Comparison of ENCODE assay signal across 11 cellular contexts in genomic region chr10:97336942-97337719, GRCh38. TPM values are rescaled to one million over a fixed set of nuclear protein-coding genes. Genes with fewer than 3 reads are reported as not detected.
DNase-seq lines count a peak whose midpoint lies in the region; ATAC-seq and TF ChIP-seq lines count a peak whose summit lies in the region.
"Had no signal": no experiment of that assay in that cellular context is flagged by ENCODE, and none has a peak within 500 bp of the region (broad histone marks: within the 10 kb centered on the region; RNA-seq: fewer than 3 reads in every experiment).

No MANE protein-coding gene starts in this region.

- H3K9me3 Mint-ChIP-seq in WTC11, result no peaks in the 10 kb centered on the region

- H3K4me1 ChIP-seq in thyroid gland, result peaks cover 16 to 27% of the 10 kb centered on the region in 2 donors

- no peaks in the 10 kb centered on the region for H3K9me3 ChIP-seq in thyroid gland
- H3K9me3 ChIP-seq: testis had no signal

- H3K27ac Mint-ChIP-seq in WTC11, result peak overlapping the region; percentile 92

- H3K27ac ChIP-seq in thyroid gland, result peak overlapping the region in 1 of 3 donors; percentile 25
- H3K27ac ChIP-seq: testis had no signal

- no peak for TF ChIP-seq CTCF in WTC11 (IDR thresholded peaks at IDR 0.05)
- TF ChIP-seq CTCF in thyroid gland (IDR thresholded peaks at IDR 0.05), result no peak

- no peak for TF ChIP-seq POLR2A in thyroid gland (IDR thresholded peaks at IDR 0.05)

- DNase-seq in NCI-H1105 treated with DMSO at 0.1 percent for 48 hours (lab: John Stamatoyannopoulos, UW) (peak; percentile 24), NCI-H1105 (lab: John Stamatoyannopoulos, UW) (no peak), WTC11 (ENCODE audit: low spot score) (peak; percentile 64), islet precursor cell (peak; percentile 87), thyroid gland (peak; percentile 64 to 72), NCI-H446 (lab: John Stamatoyannopoulos, UW) (no peak)
- DNase-seq: ACHN, activated T-cell treated with anti-CD3 and anti-CD28 coated beads for 4 hours, testis had no signal

- intact Hi-C loops in thyroid gland (cut with DNase I), result loop anchor here (10.0 kb wide), 1 partner anchor 52 kb away; no protein-coding TSS in a partner anchor

- no peaks in the 10 kb centered on the region for H3K36me3 ChIP-seq in thyroid gland

- H3K36me3 Mint-ChIP-seq in WTC11, result no peaks in the 10 kb centered on the region

- H3K27me3 Mint-ChIP-seq in WTC11 (ENCODE audit: low read depth), result no peaks in the 10 kb centered on the region

- POLR2A ChIA-PET in WTC11 (lab: Charles Lee), result interaction anchor here (1.1 kb wide), 1 partner anchor 45 kb away, joined by 3 read pairs; the partner anchor contains the start of gene ARHGAP19

- H3K27me3 ChIP-seq in thyroid gland, result no peaks in the 10 kb centered on the region
- H3K27me3 ChIP-seq: testis had no signal

- WGBS in thyroid gland, 2 donors, result 5 to 15% methylated on average over 6 to 9 of the region's 9 CpGs

- ATAC-seq in WTC11, result peak; percentile 62
- ATAC-seq in GM21367 (IDR thresholded peaks at IDR 0.05; ENCODE audit: unreplicated experiment), result no peak
- ATAC-seq in HG02852 (IDR thresholded peaks at IDR 0.05; ENCODE audit: unreplicated experiment), result no peak

- CTCF ChIA-PET in WTC11 (lab: Charles Lee), result interaction anchor here (0.6 to 1.0 kb wide), 3 partner anchors 9 to 58 kb away, joined by 3 to 5 read pairs (median 4); no protein-coding TSS in a partner anchor

- peaks cover 48% of the 10 kb centered on the region for H3K4me1 Mint-ChIP-seq in WTC11

- no peak overlapping the region for H3K4me3 ChIP-seq in thyroid gland (replicated peaks in 1 of 3)
- H3K4me3 ChIP-seq: testis had no signal

- H3K4me3 Mint-ChIP-seq in WTC11, result peak overlapping the region; percentile 60

TF ChIP-seq in WTC11, 78 proteins besides CTCF, POLR2A, EP300 and RAD21:
- TF ChIP-seq FOXJ3 (CRISPR knock-in tag; IDR thresholded peaks at IDR 0.05; ENCODE audit: borderline replicate concordance) (peak; percentile 68; the same call in 1 of the 2 replicates), SMAD3 (CRISPR knock-in tag; IDR thresholded peaks at IDR 0.05; ENCODE audit: borderline replicate concordance) (0 out of 2 replicates have a peak, but pooled peaks have one; percentile 30), FOXK1 (CRISPR knock-in tag; IDR thresholded peaks at IDR 0.05) (peak; percentile 72), CDX4 (CRISPR knock-in tag; IDR thresholded peaks at IDR 0.05; ENCODE audit: borderline replicate concordance) (no peak), FOXP4 (CRISPR knock-in tag; IDR thresholded peaks at IDR 0.05) (peak; percentile 96), ZBTB43 (CRISPR knock-in tag; IDR thresholded peaks at IDR 0.05) (peak; percentile 55; the same call in 1 of the 2 replicates), CREM (CRISPR knock-in tag; IDR thresholded peaks at IDR 0.05) (peak; percentile 6; the same call in 1 of the 2 replicates), TEAD1 (CRISPR knock-in tag; IDR thresholded peaks at IDR 0.05) (peak; percentile 57), AR (CRISPR knock-in tag; IDR thresholded peaks at IDR 0.05) (no peak), SP1 (CRISPR knock-in tag; conservative IDR thresholded peaks at IDR 0.05) (peak; percentile 56; the same call in 1 of the 2 replicates), ETV6 (CRISPR knock-in tag; IDR thresholded peaks at IDR 0.05) (0 out of 2 replicates have a peak, but pooled peaks have one; percentile 46), ZNF423 (CRISPR knock-in tag; IDR thresholded peaks at IDR 0.05) (peak; percentile 82), NFATC4 (CRISPR knock-in tag; IDR thresholded peaks at IDR 0.05) (no peak), NFE2L1 (CRISPR knock-in tag; IDR thresholded peaks at IDR 0.05) (no peak)

RNA-seq across cellular contexts. Expression of gene FRAT2, which starts 2.6 kb away (rescaled TPM):
- total RNA-seq in WTC11 (2021) (48.2 to 53.5 TPM (median 50.8 TPM) in 3 replicates), thyroid gland (10 to 100 TPM; 19.5 to 23.2 (median 21.8) TPM)

RNA-seq across cellular contexts. Expression of gene FRAT1, which starts 18.1 kb away (rescaled TPM):
- total RNA-seq in WTC11 (2021) (7.0 to 8.2 TPM (median 7.6 TPM) in 3 replicates), thyroid gland (1 to 10 TPM; 5.3 to 8.7 (median 6.6) TPM)

RNA-seq across cellular contexts. Expression of gene ARHGAP19, which starts 44.7 kb away (rescaled TPM):
- total RNA-seq in WTC11 (2021), result 35.5 to 42.2 TPM (median 38.0 TPM) in 3 replicates
- total RNA-seq in thyroid gland, result 10 to 100 TPM in 1 of 4 donors, 1 to 10 TPM in 3; 7.0 to 11.0 (median 8.5) TPM

Comparison
In these comparisons a context has a peak if more than half of its experiments do, and no peak if none do; other contexts are left out.
1. DNase-seq: peak in NCI-H1105 treated with DMSO at 0.1 percent for 48 hours (single experiment), WTC11 (single experiment), islet precursor cell (single experiment) and thyroid gland (2 of 2); none in NCI-H1105 (single experiment) and NCI-H446 (0 of 2).